In genomic region chr4:76559236-76560071, GRCh38 we compare ENCODE assay signal across 24 cellular contexts.
A peak's percentile ranks its signal among the peaks of the same experiment; 100 is the strongest.
DNase-seq lines count a peak whose midpoint lies in the region; ATAC-seq and TF ChIP-seq lines count a peak whose summit lies in the region.
"Had no signal": no experiment of that assay in that cellular context is flagged by ENCODE, and none has a peak within 500 bp of the region (broad histone marks: within the 10 kb centered on the region; RNA-seq: fewer than 3 reads in every experiment).

No MANE protein-coding gene starts in this region.

- in situ Hi-C loops in IMR-90 (cut with MboI; ENCODE audit: low sequenced_read_pairs): no loop called here

- intact Hi-C loops in IMR-90 (cut with micrococcal nuclease) (loop anchor here (5.0 kb wide), 1 partner anchor 48 kb away; no protein-coding TSS in a partner anchor), esophagus muscularis mucosa (cut with DNase I) (no loop called here)

- ATAC-seq in IMR-90 (ENCODE audit: low read depth) (no peak), HG02981 (IDR thresholded peaks at IDR 0.05; ENCODE audit: unreplicated experiment) (no peak)
- ATAC-seq: lower lobe of right lung had no signal

- H2AFZ ChIP-seq in IMR-90 (replicated peaks; ENCODE audit: low read length, poor library complexity) (no peak overlapping the region), neural cell (ENCODE audit: low read depth, low read length) (no peak overlapping the region)

- H3K14ac ChIP-seq in IMR-90 (replicated peaks; ENCODE audit: low read depth, low read length): peak overlapping the region; percentile 78

- peaks cover 12% of the 10 kb centered on the region for H3K9me1 ChIP-seq in IMR-90 (ENCODE audit: insufficient read depth, low read length)

- TF ChIP-seq RAD21 in IMR-90 (IDR thresholded peaks at IDR 0.05; ENCODE audit: low read length): no peak
- TF ChIP-seq RAD21 in neural cell (conservative IDR thresholded peaks at IDR 0.05): no peak

- dilution Hi-C loops in IMR-90 (cut with HindIII; ENCODE audit: low sequenced_read_pairs, unreplicated experiment): no loop called here

- H3K9me3 ChIP-seq in BLaER1 (peaks cover 15% of the 10 kb centered on the region; the same call in 1 of the 2 replicates), IMR-90 (ENCODE audit: control insufficient read depth, insufficient read depth, low read length) (no peaks in the 10 kb centered on the region), esophagus muscularis mucosa (no peaks in the 10 kb centered on the region), neural cell (ENCODE audit: low read length) (no peaks in the 10 kb centered on the region)
- H3K9me3 ChIP-seq: BE2C, lower lobe of right lung had no signal

- no TSS peak for BruUV-seq in IMR-90 (replicated peaks; lab: Mats Ljungman, UMichigan)

- peak overlapping the region; percentile 82 for H2AK5ac ChIP-seq in IMR-90 (ENCODE audit: low read depth, low read length)

- peak overlapping the region; percentile 96 for H2BK120ac ChIP-seq in IMR-90 (ENCODE audit: low read depth, low read length)

- peak overlapping the region; percentile 19; the same call in 1 of the 2 replicates for H4K5ac ChIP-seq in IMR-90 (ENCODE audit: low read depth, low read length)

- CTCF ChIA-PET in IMR-90 (lab: Yijun Ruan, JAX): no interaction called here

- no peaks in the 10 kb centered on the region for H3K9me2 ChIP-seq in neural cell (ENCODE audit: insufficient read depth, low read length)

- H3K9ac ChIP-seq in BLaER1 (no peak overlapping the region), IMR-90 (ENCODE audit: low read depth, low read length) (no peak overlapping the region), neural cell (ENCODE audit: low read length) (no peak overlapping the region)

- H3K27ac ChIP-seq in BLaER1 (no peak overlapping the region), IMR-90 (ENCODE audit: insufficient read depth, low read length) (peak overlapping the region; percentile 46; the same call in 1 of the 2 replicates), esophagus muscularis mucosa (replicated peaks in 1 of 4) (peak overlapping the region; percentile 7 to 48 (median 30)), neural cell (ENCODE audit: low read length) (no peak overlapping the region)
- H3K27ac ChIP-seq: lower lobe of right lung, skin epidermis had no signal

- H4K8ac ChIP-seq in IMR-90 (ENCODE audit: low read depth in 2 of 2, low read length in 2 of 2): peak overlapping the region; percentile 79 to 80

- 0 out of 2 replicates have a peak overlapping the region, but pooled peaks have one; percentile 6 for H3K56ac ChIP-seq in IMR-90 (ENCODE audit: extremely low read depth, insufficient read depth, low read length)

- H4K91ac ChIP-seq in IMR-90 (ENCODE audit: insufficient read depth, low read depth, low read length): peak overlapping the region; percentile 88

- peak overlapping the region; percentile 27; the same call in 2 of the 3 replicates for H2BK15ac ChIP-seq in IMR-90 (ENCODE audit: low read depth, low read length)

- TF ChIP-seq EP300 in esophagus muscularis mucosa (IDR thresholded peaks at IDR 0.05): no peak
- no peak for TF ChIP-seq EP300 in neural cell (conservative IDR thresholded peaks at IDR 0.05; ENCODE audit: poor library complexity, severe bottlenecking)

- peaks cover 44% of the 10 kb centered on the region for H3K4me1 ChIP-seq in BLaER1
- H3K4me1 ChIP-seq in IMR-90 (ENCODE audit: control insufficient read depth, insufficient read depth, low read length): peaks cover 20% of the 10 kb centered on the region
- peaks cover 23 to 50% (median 45%) of the 10 kb centered on the region in 4 donors for H3K4me1 ChIP-seq in esophagus muscularis mucosa
- H3K4me1 ChIP-seq: BE2C, lower lobe of right lung had no signal

- DNase-seq in IMR-90 (no peak), esophagus muscularis mucosa (ENCODE audit: extremely low spot score) (no peak), MV-4-11 (lab: John Stamatoyannopoulos, UW) (no peak), GM03348 (ENCODE audit: low spot score) (no peak)
- DNase-seq in stimulated activated CD4-positive, alpha-beta T cell treated with anti-CD3 and anti-CD28 coated beads, Interleukin-4, amount 100 ng/mL, for 4 hours: no peak
- DNase-seq: activated CD4-positive, alpha-beta T cell treated with anti-CD3 and anti-CD28 coated beads, Interleukin-2, amount 50 U/mL, for 48 hours; activated naive CD4-positive, alpha-beta T cell treated with anti-CD3 and anti-CD28 coated beads for 36 hours; activated T-cell treated with anti-CD3 and anti-CD28 coated beads for 4 hours; anterior cingulate cortex; BE2C; effector memory CD4-positive, alpha-beta T cell; head of caudate nucleus; lower lobe of right lung; NCI-H1417 treated with DMSO at 0.1 percent for 48 hours; NCI-H2171 treated with DMSO at 0.1 percent for 48 hours; NCI-H748 treated with DMSO at 0.1 percent for 48 hours; posterior cingulate gyrus; SIG-M5; stimulated activated CD4-positive, alpha-beta T cell treated with anti-CD3 and anti-CD28 coated beads, Interleukin-4, amount 100 ng/mL, for 1 hour; T-helper 2 cell had no signal

- H3F3A ChIP-seq in neural cell (ENCODE audit: insufficient read depth, low read length, poor library complexity, severe bottlenecking): no peaks in the 10 kb centered on the region

- POLR2A ChIA-PET in IMR-90 (lab: Charles Lee; ENCODE audit: unreplicated experiment): no interaction called here

- peaks cover 0 to 17% of the 10 kb centered on the region in 2 experiments; a peak in 1 of 4 replicates for H3K79me1 ChIP-seq in IMR-90 (ENCODE audit: low read depth in 1 of 2, low read length in 2 of 2)

- H3K79me2 ChIP-seq in neural cell (replicated peaks; ENCODE audit: insufficient read depth, low read length): no peaks in the 10 kb centered on the region

- TF ChIP-seq POLR2A in IMR-90 (IDR thresholded peaks at IDR 0.05; ENCODE audit: low read depth, low read length): no peak
- TF ChIP-seq POLR2A in esophagus muscularis mucosa (IDR thresholded peaks at IDR 0.05; ENCODE audit: low read depth): no peak

- H3K18ac ChIP-seq in IMR-90 (ENCODE audit: low read depth, low read length): peak overlapping the region; percentile 86; the same call in 1 of the 2 replicates

- peak overlapping the region; percentile 60 for H3K4me2 ChIP-seq in BLaER1
- H3K4me2 ChIP-seq in IMR-90 (ENCODE audit: low read depth, low read length): no peak overlapping the region
- no peak overlapping the region for H3K4me2 ChIP-seq in neural cell (ENCODE audit: low read length)

- H4K20me1 ChIP-seq in BLaER1 (no peaks in the 10 kb centered on the region), IMR-90 (ENCODE audit: insufficient read depth, low read length) (no peaks in the 10 kb centered on the region), neural cell (ENCODE audit: insufficient read depth) (no peaks in the 10 kb centered on the region)

- no CpG with 5 or more reads among the region's 13 CpGs for WGBS in IMR-90 (ENCODE audit: extremely low coverage in 2 of 2, insufficient read length in 1 of 2), 2 experiments
- 75% methylated on average over 13 of the region's 13 CpGs for WGBS in esophagus muscularis mucosa

- H3K4ac ChIP-seq in IMR-90 (ENCODE audit: low read depth, low read length): peak overlapping the region; percentile 95

- H2BK20ac ChIP-seq in IMR-90 (ENCODE audit: low read depth, low read length): peak overlapping the region; percentile 93

- no peak for TF ChIP-seq CTCF in IMR-90 (conservative IDR thresholded peaks at IDR 0.05; ENCODE audit: low read depth, low read length)
- no peak for TF ChIP-seq CTCF in esophagus muscularis mucosa (IDR thresholded peaks at IDR 0.05)
- TF ChIP-seq CTCF in neural cell (IDR thresholded peaks at IDR 0.05; ENCODE audit: poor library complexity, severe bottlenecking): no peak

- no peak overlapping the region for H2AK9ac ChIP-seq in IMR-90 (replicated peaks; ENCODE audit: low read depth, low read length, poor library complexity)

- H3K4me3 ChIP-seq in BLaER1 (no peak overlapping the region), IMR-90 (ENCODE audit: insufficient read depth, low read depth, low read length) (no peak overlapping the region), esophagus muscularis mucosa (no peak overlapping the region), neural cell (ENCODE audit: low read length) (peak overlapping the region; percentile 37)
- H3K4me3 ChIP-seq: lower lobe of right lung, skin epidermis had no signal

- H2BK5ac ChIP-seq in IMR-90 (ENCODE audit: low read depth, low read length, poor library complexity, severe bottlenecking): peak overlapping the region; percentile 88

- peak overlapping the region; percentile 83; the same call in 1 of the 2 replicates for H3K23ac ChIP-seq in IMR-90 (ENCODE audit: low read depth, low read length)

- H3K36me3 ChIP-seq in BLaER1 (no peaks in the 10 kb centered on the region), IMR-90 (ENCODE audit: control insufficient read depth, insufficient read depth, low read length) (no peaks in the 10 kb centered on the region), esophagus muscularis mucosa (no peaks in the 10 kb centered on the region), neural cell (ENCODE audit: insufficient read depth, low read length) (no peaks in the 10 kb centered on the region)
- H3K36me3 ChIP-seq: BE2C, lower lobe of right lung had no signal

- H3K27me3 ChIP-seq in BLaER1 (no peaks in the 10 kb centered on the region), IMR-90 (ENCODE audit: control insufficient read depth, insufficient read depth, low read length) (no peaks in the 10 kb centered on the region), esophagus muscularis mucosa (no peaks in the 10 kb centered on the region), neural cell (ENCODE audit: insufficient read depth, low read depth, low read length) (no peaks in the 10 kb centered on the region)
- H3K27me3 ChIP-seq: BE2C had no signal

TF ChIP-seq in IMR-90, 13 proteins besides CTCF, POLR2A, EP300 and RAD21 (continues in another document):
- TF ChIP-seq MAFK (IDR thresholded peaks at IDR 0.05; ENCODE audit: low read depth, low read length) (no peak), NFE2L2 (IDR thresholded peaks at IDR 0.05; ENCODE audit: low read depth, low read length) (no peak), RCOR1 (IDR thresholded peaks at IDR 0.05; ENCODE audit: insufficient replicate concordance, low read length) (no peak), BHLHE40 (IDR thresholded peaks at IDR 0.05; ENCODE audit: low read depth, low read length) (no peak)

TF ChIP-seq in neural cell, 6 proteins besides CTCF, POLR2A, EP300 and RAD21 (continues in another document):
- TF ChIP-seq TAF1 (IDR thresholded peaks at IDR 0.05; ENCODE audit: low read depth) (no peak), POLR2AphosphoS5 (IDR thresholded peaks at IDR 0.05) (no peak), MXI1 (conservative IDR thresholded peaks at IDR 0.05; ENCODE audit: poor library complexity, severe bottlenecking) (no peak), SMC3 (conservative IDR thresholded peaks at IDR 0.05; ENCODE audit: poor library complexity) (no peak)

Comparison
In these comparisons a context has a peak if more than half of its experiments do, and no peak if none do; other contexts are left out.
1. H3K27ac ChIP-seq: peak in IMR-90 (single experiment) and esophagus muscularis mucosa (4 of 4); none in BLaER1 (single experiment) and neural cell (single experiment).